Comparison of ENCODE assay signal across 1 cellular context in the genomic region with DNA sequence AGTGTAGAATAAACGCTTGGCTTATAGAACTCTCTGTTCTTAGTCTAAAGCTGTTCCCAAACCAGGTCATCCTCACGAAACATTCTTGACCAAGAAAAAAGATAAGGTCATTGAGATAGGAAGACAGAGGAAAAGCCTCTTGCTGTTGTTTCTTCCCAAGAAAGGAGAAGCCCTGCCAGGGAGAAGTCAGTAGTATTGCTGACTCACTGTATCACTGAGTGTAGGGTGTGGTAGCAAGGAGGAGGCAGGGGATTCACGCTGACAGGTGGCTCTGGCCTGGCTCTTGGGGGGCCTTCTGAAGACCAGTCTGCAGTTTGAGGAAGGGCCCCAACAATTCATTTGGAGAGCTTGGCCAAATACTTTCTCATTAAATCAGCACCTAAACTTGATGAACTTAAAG.
TF ChIP-seq lines count a peak whose summit lies in the region.

No MANE protein-coding gene starts in this region.

TF ChIP-seq in GM23338, 12 proteins besides CTCF, POLR2A, EP300 and RAD21 (continued from another document):
- TF ChIP-seq ZNF462 (CRISPR knock-in tag; IDR thresholded peaks at IDR 0.05) = no peak
- no peak for TF ChIP-seq POLR2AphosphoS5 (IDR thresholded peaks at IDR 0.05; ENCODE audit: low read depth)
- no peak for TF ChIP-seq JUNB (IDR thresholded peaks at IDR 0.05; ENCODE audit: unreplicated experiment)
- TF ChIP-seq REST (IDR thresholded peaks at IDR 0.05; ENCODE audit: unreplicated experiment) = no peak
- no peak for TF ChIP-seq ZNF114 (CRISPR knock-in tag; IDR thresholded peaks at IDR 0.05)
- no peak for TF ChIP-seq NANOG (IDR thresholded peaks at IDR 0.05; ENCODE audit: borderline replicate concordance)
- TF ChIP-seq CREB1 (CRISPR knock-in tag; IDR thresholded peaks at IDR 0.05; ENCODE audit: low read depth) = no peak
- TF ChIP-seq, protein P1, sequence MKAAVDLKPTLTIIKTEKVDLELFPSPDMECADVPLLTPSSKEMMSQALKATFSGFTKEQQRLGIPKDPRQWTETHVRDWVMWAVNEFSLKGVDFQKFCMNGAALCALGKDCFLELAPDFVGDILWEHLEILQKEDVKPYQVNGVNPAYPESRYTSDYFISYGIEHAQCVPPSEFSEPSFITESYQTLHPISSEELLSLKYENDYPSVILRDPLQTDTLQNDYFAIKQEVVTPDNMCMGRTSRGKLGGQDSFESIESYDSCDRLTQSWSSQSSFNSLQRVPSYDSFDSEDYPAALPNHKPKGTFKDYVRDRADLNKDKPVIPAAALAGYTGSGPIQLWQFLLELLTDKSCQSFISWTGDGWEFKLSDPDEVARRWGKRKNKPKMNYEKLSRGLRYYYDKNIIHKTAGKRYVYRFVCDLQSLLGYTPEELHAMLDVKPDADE (IDR thresholded peaks at IDR 0.05) = no peak
- TF ChIP-seq EZH2phosphoT487 (IDR thresholded peaks at IDR 0.05; ENCODE audit: unreplicated experiment) = no peak
TF ChIP-seq in GM23338: peak in this region for 0.
